8 cellular contexts compared by ENCODE assay signal in genomic region chr11:67288452-67289225, GRCh38. TPM values are rescaled to one million over a fixed set of nuclear protein-coding genes. Genes with fewer than 3 reads are reported as not detected.
A peak's percentile ranks its signal among the peaks of the same experiment; 100 is the strongest.
DNase-seq lines count a peak whose midpoint lies in the region; ATAC-seq and TF ChIP-seq lines count a peak whose summit lies in the region.

No MANE protein-coding gene starts in this region.

- intact Hi-C loops in OCI-LY7 (cut with micrococcal nuclease; ENCODE audit: unreplicated experiment): loop anchor here (1.0 kb wide), 4 partner anchors 11 to 94 kb away; no protein-coding TSS in a partner anchor

- ATAC-seq in GM21423 (IDR thresholded peaks at IDR 0.05; ENCODE audit: unreplicated experiment): peak; percentile 58

- no peak overlapping the region for H2AFZ ChIP-seq in OCI-LY7 (ENCODE audit: low read length)

- H3K79me2 ChIP-seq in OCI-LY7 (ENCODE audit: insufficient read depth, low read depth, low read length): peaks cover 15% of the 10 kb centered on the region; the same call in 1 of the 2 replicates

- peak; percentile 79 for DNase-seq in DMS153 (lab: John Stamatoyannopoulos, UW)
- peak; percentile 94 for DNase-seq in OCI-LY7 (ENCODE audit: low spot score)
- DNase-seq in activated T-cell treated with anti-CD3 and anti-CD28 coated beads, Interleukin-2, amount 50 U/mL, for 1 hour: peak; percentile 92
- peak; percentile 76 for DNase-seq in stimulated activated CD8-positive, alpha-beta memory T cell treated with anti-CD3 and anti-CD28 coated beads, Interleukin-7, amount 100 ng/mL, for 24 hours (ENCODE audit: low read depth)

- H3K27ac ChIP-seq in HUES6 (ENCODE audit: low read depth, low read length): peak overlapping the region; percentile 96
- peak overlapping the region; percentile 94 for H3K27ac ChIP-seq in OCI-LY7 (ENCODE audit: low read depth, low read length, poor library complexity, severe bottlenecking)
- peak overlapping the region; percentile 95 to 97 for H3K27ac ChIP-seq in esophagus (ENCODE audit: low read depth in 2 of 2, low read length in 1 of 2)
- H3K27ac ChIP-seq in muscle layer of duodenum (ENCODE audit: low read length): peak overlapping the region; percentile 99

- H3K9me2 ChIP-seq in OCI-LY7 (ENCODE audit: insufficient read depth, low read length): no peaks in the 10 kb centered on the region

- POLR2A ChIA-PET in OCI-LY7 (lab: Charles Lee): interaction anchor here (0.7 to 1.8 kb wide), 4 partner anchors 9 to 22 kb away, joined by 3 to 6 read pairs (median 4); partner anchors contain the start of gene GRK2

- no TSS peak for BruUV-seq in OCI-LY7 (replicated peaks; lab: Mats Ljungman, UMichigan)

- H3K4me2 ChIP-seq in OCI-LY7 (ENCODE audit: low read length): peak overlapping the region; percentile 70

- H3K27me3 ChIP-seq in HUES6 (ENCODE audit: control insufficient read depth, insufficient read depth, low read length): no peaks in the 10 kb centered on the region
- H3K27me3 ChIP-seq in esophagus (ENCODE audit: control insufficient read depth in 1 of 2, insufficient read depth in 2 of 2, low read length in 2 of 2): no peaks in the 10 kb centered on the region
- no peaks in the 10 kb centered on the region for H3K27me3 ChIP-seq in muscle layer of duodenum (ENCODE audit: low read depth, low read length)

- TF ChIP-seq CTCF in OCI-LY7 (conservative IDR thresholded peaks at IDR 0.05; ENCODE audit: low read length): peak; percentile 67

- peak overlapping the region; percentile 98 for H3K4me3 ChIP-seq in HUES6 (ENCODE audit: low read depth, low read length)
- H3K4me3 ChIP-seq in OCI-LY7 (ENCODE audit: low read depth, low read length, poor library complexity, severe bottlenecking): peak overlapping the region; percentile 68
- peak overlapping the region; percentile 65 to 79 for H3K4me3 ChIP-seq in esophagus (ENCODE audit: low read depth in 1 of 2, low read length in 2 of 2)
- peak overlapping the region; percentile 64 to 93 for H3K4me3 ChIP-seq in muscle layer of duodenum (ENCODE audit: low read depth in 1 of 2, low read length in 2 of 2)

- 0% methylated on average over 66 to 87 of the region's 87 CpGs for WGBS in esophagus, 2 donors

- H3K9me3 ChIP-seq in HUES6 (ENCODE audit: control insufficient read depth, insufficient read depth, low read depth, low read length) (no peaks in the 10 kb centered on the region), OCI-LY7 (ENCODE audit: low read length) (peaks cover under 1% of the 10 kb centered on the region; the same call in 1 of the 2 replicates), esophagus (ENCODE audit: control insufficient read depth in 2 of 2, insufficient read depth in 1 of 2, low read depth in 1 of 2, low read length in 1 of 2) (no peaks in the 10 kb centered on the region), muscle layer of duodenum (ENCODE audit: control insufficient read depth in 1 of 2, low read length in 2 of 2) (no peaks in the 10 kb centered on the region)

- CTCF ChIA-PET in OCI-LY7 (lab: Charles Lee; ENCODE audit: unreplicated experiment): interaction anchor here (0.7 kb wide), 1 partner anchor 11 kb away, joined by 3 read pairs; no protein-coding TSS in a partner anchor

- peak overlapping the region; percentile 90 for H3K9ac ChIP-seq in HUES6 (ENCODE audit: low read length)

- H4K20me1 ChIP-seq in OCI-LY7 (ENCODE audit: insufficient read depth, low read length): no peaks in the 10 kb centered on the region

- H3K4me1 ChIP-seq in HUES6 (ENCODE audit: control insufficient read depth, insufficient read depth, low read length) (peaks cover 17% of the 10 kb centered on the region), OCI-LY7 (ENCODE audit: insufficient read depth, low read length, poor library complexity, severe bottlenecking) (peaks cover 47% of the 10 kb centered on the region), esophagus (ENCODE audit: control insufficient read depth in 2 of 2, insufficient read depth in 2 of 2, low read length in 1 of 2) (peaks cover 15 to 40% of the 10 kb centered on the region in 2 donors), muscle layer of duodenum (ENCODE audit: control insufficient read depth in 1 of 2, insufficient read depth in 2 of 2, low read length in 2 of 2) (peaks cover 16 to 51% of the 10 kb centered on the region in 2 donors)

- H3K36me3 ChIP-seq in HUES6 (ENCODE audit: control insufficient read depth, insufficient read depth, low read length): peaks cover 58% of the 10 kb centered on the region
- H3K36me3 ChIP-seq in OCI-LY7 (ENCODE audit: insufficient read depth, low read length): peaks cover 83% of the 10 kb centered on the region
- H3K36me3 ChIP-seq in esophagus (ENCODE audit: control insufficient read depth in 2 of 2, insufficient read depth in 2 of 2, low read length in 1 of 2): peaks cover 10 to 43% of the 10 kb centered on the region in 2 donors
- H3K36me3 ChIP-seq in muscle layer of duodenum (ENCODE audit: control insufficient read depth in 1 of 2, insufficient read depth in 2 of 2, low read length in 2 of 2): peaks cover 16 to 46% of the 10 kb centered on the region in 2 donors

RNA-seq across cellular contexts. Expression of gene ANKRD13D, which starts 0.5 kb away (rescaled TPM):
- 101 and 136 TPM in 2 replicates for total RNA-seq in OCI-LY7 (2014; rRNA removed; shearing (Covaris generic))
- total RNA-seq in OCI-LY7 (2022): 119 and 136 TPM in 2 replicates
- polyA plus RNA-seq in esophagus: 10 to 100 TPM; 36.8 to 87.3 TPM

RNA-seq across cellular contexts. Expression of gene SSH3, which starts 14.7 kb away (rescaled TPM):
- total RNA-seq in OCI-LY7 (2014; rRNA removed; shearing (Covaris generic)): 8.4 and 9.2 TPM in 2 replicates
- total RNA-seq in OCI-LY7 (2022): 18.5 and 22.0 TPM in 2 replicates
- 10 to 100 TPM; 38.6 to 55.6 TPM for polyA plus RNA-seq in esophagus

RNA-seq across cellular contexts. Expression of gene GRK2, which starts 22.4 kb away (rescaled TPM):
- 379 and 397 TPM in 2 replicates for total RNA-seq in OCI-LY7 (2014; rRNA removed; shearing (Covaris generic))
- total RNA-seq in OCI-LY7 (2022): 280 and 373 TPM in 2 replicates
- polyA plus RNA-seq in esophagus: 10 to 100 TPM; 62.4 to 74.2 TPM

Comparison
In these comparisons a context has a peak if more than half of its experiments do, and no peak if none do; other contexts are left out.
1. Peak in every context shown above with its lines: DNase-seq, ATAC-seq, H3K4me3 ChIP-seq and H3K27ac ChIP-seq.